ENCODE assay signal across 16 cellular contexts in genomic region chr1:218537131-218537904, GRCh38.
DNase-seq lines count a peak whose midpoint lies in the region; FAIRE-seq and TF ChIP-seq lines count a peak whose summit lies in the region.
"Had no signal": no experiment of that assay in that cellular context is flagged by ENCODE, and none has a peak within 500 bp of the region (broad histone marks: within the 10 kb centered on the region; RNA-seq: fewer than 3 reads in every experiment).

No MANE protein-coding gene starts in this region.

- TF ChIP-seq CTCF in HFFc6 (IDR thresholded peaks at IDR 0.05) (no peak), bronchial epithelial cell (IDR thresholded peaks at IDR 0.05; ENCODE audit: insufficient read depth, low read length, severe bottlenecking) (no peak)

- H3K9me3 Mint-ChIP-seq in HFFc6: no peaks in the 10 kb centered on the region

- H3K27me3 ChIP-seq in bronchial epithelial cell (ENCODE audit: control insufficient read depth, insufficient read depth, low read length): no peaks in the 10 kb centered on the region
- H3K27me3 ChIP-seq: heart left ventricle, upper lobe of left lung had no signal

- H3K27me3 Mint-ChIP-seq in HFFc6 (ENCODE audit: insufficient read depth): no peaks in the 10 kb centered on the region
- H3K27me3 Mint-ChIP-seq: brain had no signal

- H3K27ac Mint-ChIP-seq in HFFc6: peak overlapping the region; percentile 44

- H3K4me1 Mint-ChIP-seq in HFFc6 (ENCODE audit: low read depth): peaks cover 30% of the 10 kb centered on the region
- H3K4me1 Mint-ChIP-seq: brain had no signal

- H3K36me3 ChIP-seq in bronchial epithelial cell (ENCODE audit: control insufficient read depth, insufficient read depth, low read length): no peaks in the 10 kb centered on the region
- H3K36me3 ChIP-seq: heart left ventricle, upper lobe of left lung had no signal

- H3K36me3 Mint-ChIP-seq in HFFc6 (ENCODE audit: low read depth): no peaks in the 10 kb centered on the region
- H3K36me3 Mint-ChIP-seq: brain had no signal

- no peak overlapping the region for H3K4me3 ChIP-seq in bronchial epithelial cell (ENCODE audit: low read depth, low read length)
- H3K4me3 ChIP-seq: heart left ventricle, upper lobe of left lung had no signal

- peak overlapping the region; percentile 33 for H3K4me3 Mint-ChIP-seq in HFFc6
- H3K4me3 Mint-ChIP-seq: brain had no signal

- no peak for FAIRE-seq in bronchial epithelial cell (lab: Jason Lieb, UNC)

- peak; percentile 29 for DNase-seq in A172 (ENCODE audit: low spot score)
- DNase-seq in HFFc6: peak; percentile 74
- DNase-seq in bronchial epithelial cell (ENCODE audit: low read depth): peak; percentile 89
- peak; percentile 93 for DNase-seq in iris pigment epithelial cell (ENCODE audit: low read depth)
- DNase-seq in DMS153 treated with DMSO at 0.1 percent for 48 hours (lab: John Stamatoyannopoulos, UW; ENCODE audit: unreplicated experiment): no peak
- DNase-seq in SKM-1 treated with dmso at 0.1 percent for 144 hours (lab: John Stamatoyannopoulos, UW; ENCODE audit: unreplicated experiment): no peak
- no peak for DNase-seq in NCI-H748 treated with DMSO at 0.1 percent for 48 hours (lab: John Stamatoyannopoulos, UW)
- no peak for DNase-seq in NCI-H2227 (lab: John Stamatoyannopoulos, UW; ENCODE audit: unreplicated experiment)
- DNase-seq: 8988T; activated gamma-delta T cell treated with Interleukin-2 at 50 U/mL for 16 hours; effector CD4-positive, alpha-beta T cell; heart left ventricle; left cardiac atrium; NCI-H1048; upper lobe of left lung had no signal

Comparison
In these comparisons a context has a peak if more than half of its experiments do, and no peak if none do; other contexts are left out.
1. DNase-seq: peak in A172 (single experiment), HFFc6 (single experiment), bronchial epithelial cell (single experiment) and iris pigment epithelial cell (single experiment); none in DMS153 treated with DMSO at 0.1 percent for 48 hours (single experiment), SKM-1 treated with dmso at 0.1 percent for 144 hours (single experiment), NCI-H748 treated with DMSO at 0.1 percent for 48 hours (single experiment) and NCI-H2227 (single experiment).